Comparison of ENCODE assay signal across 1 cellular context in genomic region chr16:50036426-50036825, GRCh38.
TF ChIP-seq lines count a peak whose summit lies in the region.

No MANE protein-coding gene starts in this region.

TF ChIP-seq in HepG2, 621 proteins besides CTCF, POLR2A, EP300 and RAD21:
- no peak for TF ChIP-seq HNRNPH1 (optimal IDR thresholded peaks at IDR 0.05; ENCODE audit: low read depth, low read length)
- no peak for TF ChIP-seq TEAD2 (CRISPR knock-in tag; IDR thresholded peaks at IDR 0.05)
- no peak for TF ChIP-seq ZNF674 (CRISPR knock-in tag; IDR thresholded peaks at IDR 0.05; ENCODE audit: low read depth)
- no peak for TF ChIP-seq HBP1 (CRISPR knock-in tag; IDR thresholded peaks at IDR 0.05; ENCODE audit: low read depth)
- TF ChIP-seq MAFF (IDR thresholded peaks at IDR 0.05; ENCODE audit: low read depth, low read length), result no peak
- no peak for TF ChIP-seq CHCHD3 (CRISPR knock-in tag; IDR thresholded peaks at IDR 0.05)
- TF ChIP-seq TEAD3 (CRISPR knock-in tag; optimal IDR thresholded peaks at IDR 0.05; ENCODE audit: borderline replicate concordance), result no peak
- TF ChIP-seq JUNB (CRISPR knock-in tag; IDR thresholded peaks at IDR 0.05; ENCODE audit: borderline replicate concordance), result no peak
- TF ChIP-seq SP140L (CRISPR knock-in tag; IDR thresholded peaks at IDR 0.05; ENCODE audit: borderline replicate concordance), result no peak
- TF ChIP-seq ZNF615 (CRISPR knock-in tag; IDR thresholded peaks at IDR 0.05; ENCODE audit: borderline replicate concordance), result no peak
- no peak for TF ChIP-seq PHF5A (CRISPR knock-in tag; IDR thresholded peaks at IDR 0.05; ENCODE audit: low read depth, unreplicated experiment)
- TF ChIP-seq PREB (CRISPR knock-in tag; IDR thresholded peaks at IDR 0.05), result no peak
- no peak for TF ChIP-seq ZFP41 (CRISPR knock-in tag; IDR thresholded peaks at IDR 0.05; ENCODE audit: borderline replicate concordance)
- no peak for TF ChIP-seq DBP (CRISPR knock-in tag; IDR thresholded peaks at IDR 0.05; ENCODE audit: not compliant biosample characterization)
- TF ChIP-seq RBM22 (optimal IDR thresholded peaks at IDR 0.05; ENCODE audit: low read length), result no peak
- no peak for TF ChIP-seq ZNF333 (CRISPR knock-in tag; IDR thresholded peaks at IDR 0.05; ENCODE audit: borderline replicate concordance)
- TF ChIP-seq DRAP1 (CRISPR knock-in tag; IDR thresholded peaks at IDR 0.05), result no peak
- no peak for TF ChIP-seq MTF1 (CRISPR knock-in tag; IDR thresholded peaks at IDR 0.05)
